Comparison of ENCODE assay signal across 16 cellular contexts in the genomic region with DNA sequence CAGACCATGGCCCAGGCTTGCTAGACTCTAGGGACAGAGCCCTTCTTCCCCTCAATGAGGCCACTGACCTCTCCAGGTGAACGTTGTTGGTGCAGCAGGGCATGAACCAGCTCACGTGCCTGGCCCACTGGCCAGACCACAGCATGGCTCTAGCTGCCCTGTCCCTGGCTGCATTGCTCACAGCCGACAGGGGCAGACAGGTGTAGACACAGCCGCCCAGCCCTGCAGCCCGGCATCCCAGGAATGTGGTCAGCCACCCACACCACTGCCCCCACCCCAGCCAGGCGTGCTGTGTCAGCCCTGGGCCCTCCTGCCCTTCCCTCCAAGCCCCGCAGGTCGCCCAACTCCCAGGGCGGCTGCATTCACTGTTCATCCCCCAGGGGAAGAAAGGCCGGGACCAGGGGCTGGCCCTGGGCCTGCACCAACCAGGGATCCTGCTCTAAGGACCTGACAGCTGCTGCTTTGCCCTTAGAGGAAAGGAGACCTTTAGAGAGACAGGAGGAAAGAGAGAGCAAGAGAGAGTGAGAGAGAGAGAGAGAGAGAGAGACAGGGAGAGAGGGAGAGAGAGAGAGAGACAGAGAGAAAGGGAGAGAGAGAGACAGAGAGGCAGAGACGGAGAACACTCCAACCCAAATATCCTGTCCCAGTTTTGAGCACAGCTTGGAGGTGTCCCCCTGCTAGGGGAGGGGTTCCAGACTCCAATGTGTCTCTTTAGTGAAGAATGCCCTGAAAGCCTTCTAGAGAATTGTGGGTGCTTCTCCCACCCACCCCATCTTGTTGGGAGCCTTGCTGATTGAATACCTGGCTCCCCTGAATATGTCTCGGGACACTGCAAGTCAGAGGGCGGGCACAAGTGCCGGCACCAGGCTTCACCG. TPM values are rescaled to one million over a fixed set of nuclear protein-coding genes. Genes with fewer than 3 reads are reported as not detected.
DNase-seq lines count a peak whose midpoint lies in the region; ATAC-seq and TF ChIP-seq lines count a peak whose summit lies in the region.
"Had no signal": no experiment of that assay in that cellular context is flagged by ENCODE, and none has a peak within 500 bp of the region (broad histone marks: within the 10 kb centered on the region; RNA-seq: fewer than 3 reads in every experiment).

No MANE protein-coding gene starts in this region.

- TF ChIP-seq POLR2A in spleen (IDR thresholded peaks at IDR 0.05), result no peak
- TF ChIP-seq POLR2A in erythroblast (IDR thresholded peaks at IDR 0.05; ENCODE audit: low read length), result no peak

- CTCF ChIA-PET in WTC11 (lab: Charles Lee), result interaction anchor here (0.6 kb wide), 1 partner anchor 306 kb away, joined by 3 read pairs; no protein-coding TSS in a partner anchor

- no peaks in the 10 kb centered on the region for H3K36me3 Mint-ChIP-seq in WTC11
- H3K36me3 Mint-ChIP-seq: activated naive CD4-positive, alpha-beta T cell treated with anti-CD3 and anti-CD28 coated beads, Interleukin-2, amount 10 ng/mL, durations not matched to agents 7 days and 5 days; natural killer cell treated with Interleukin-12 subunit alpha and Interleukin-12 subunit beta and Interleukin-15 and Interleukin-18, amount 100 ng/mL, for 72 hours had no signal

- ATAC-seq in WTC11 (peak; percentile 25), left lobe of liver (peak; percentile 89), HG03439 (IDR thresholded peaks at IDR 0.05; ENCODE audit: unreplicated experiment) (no peak)
- ATAC-seq: natural killer cell treated with Interleukin-12 subunit alpha and Interleukin-12 subunit beta and Interleukin-15 and Interleukin-18, amount 100 ng/mL, for 72 hours had no signal

- DNase-seq in HPDE6-E6E7 (ENCODE audit: extremely low spot score) (peak; percentile 91), WTC11 (ENCODE audit: low spot score) (peak; percentile 60), left lobe of liver (ENCODE audit: low spot score) (peak; percentile 68), spleen (peak; percentile 67), GM10266 (ENCODE audit: extremely low spot score) (no peak), HUDEP-2 (lab: John Stamatoyannopoulos, UW; ENCODE audit: unreplicated experiment in 76 of 76) (no peak), erythroblast (lab: John Stamatoyannopoulos, UW) (no peak)
- DNase-seq: activated CD4-positive, alpha-beta T cell treated with anti-CD3 and anti-CD28 coated beads, Interleukin-2, amount 50 U/mL, for 1 hour; activated naive CD4-positive, alpha-beta T cell treated with anti-CD3 and anti-CD28 coated beads, Interleukin-2, amount 10 ng/mL, durations not matched to agents 7 days and 5 days; NCI-H446; stimulated activated CD4-positive, alpha-beta T cell treated with anti-CD3 and anti-CD28 coated beads, Interleukin-2, amount 100 ng/mL, for 24 hours had no signal

- peaks cover 0 to 22% (median 2%) of the 10 kb centered on the region in 6 donors for H3K4me1 ChIP-seq in spleen

- H3K36me3 ChIP-seq in spleen, result no peaks in the 10 kb centered on the region
- H3K36me3 ChIP-seq: heart left ventricle had no signal

- intact Hi-C loops in spleen (cut with DNase I; ENCODE audit: low total_unique reads), result no loop called here

- no peak overlapping the region for H3K27ac Mint-ChIP-seq in WTC11
- H3K27ac Mint-ChIP-seq: activated naive CD4-positive, alpha-beta T cell treated with anti-CD3 and anti-CD28 coated beads, Interleukin-2, amount 10 ng/mL, durations not matched to agents 7 days and 5 days; dendritic cell treated with granulocyte-macrophage colony-stimulating factor and Interleukin-4, amounts not matched to agents 40 ng/mL and 50 ng/mL, for 4 days; natural killer cell treated with Interleukin-12 subunit alpha and Interleukin-12 subunit beta and Interleukin-15 and Interleukin-18, amount 100 ng/mL, for 72 hours had no signal

- TF ChIP-seq CTCF in WTC11 (IDR thresholded peaks at IDR 0.05) (no peak), spleen (IDR thresholded peaks at IDR 0.05 in 8 of 11, conservative IDR thresholded peaks at IDR 0.05 in 3 of 11) (no peak), GM10266 (IDR thresholded peaks at IDR 0.05; ENCODE audit: control insufficient read depth, insufficient read depth, low read depth, missing control alignments) (no peak)

- POLR2A ChIA-PET in WTC11 (lab: Charles Lee), result interaction anchor here (0.7 to 1.0 kb wide), 3 partner anchors 10 to 732 kb away, joined by 3 to 4 read pairs (median 3); no protein-coding TSS in a partner anchor

- H3K27me3 ChIP-seq in spleen (replicated peaks in 1 of 7), result peaks cover 0 to 25% (median 0%) of the 10 kb centered on the region in 7 donors

- WGBS in spleen, 5 donors, result 75 to 94% (median 86%) methylated on average over 15 of the region's 15 CpGs

- H3K9me3 ChIP-seq in spleen, result no peaks in the 10 kb centered on the region
- H3K9me3 ChIP-seq: heart left ventricle had no signal

- peaks cover 3% of the 10 kb centered on the region; the same call in 1 of the 2 replicates for H3K9me3 Mint-ChIP-seq in WTC11
- H3K9me3 Mint-ChIP-seq: activated naive CD4-positive, alpha-beta T cell treated with anti-CD3 and anti-CD28 coated beads, Interleukin-2, amount 10 ng/mL, durations not matched to agents 7 days and 5 days; dendritic cell treated with granulocyte-macrophage colony-stimulating factor and Interleukin-4, amounts not matched to agents 40 ng/mL and 50 ng/mL, for 4 days; natural killer cell treated with Interleukin-12 subunit alpha and Interleukin-12 subunit beta and Interleukin-15 and Interleukin-18, amount 100 ng/mL, for 72 hours had no signal

- H3K4me1 Mint-ChIP-seq in WTC11, result peaks cover 64% of the 10 kb centered on the region
- H3K4me1 Mint-ChIP-seq: activated naive CD4-positive, alpha-beta T cell treated with anti-CD3 and anti-CD28 coated beads, Interleukin-2, amount 10 ng/mL, durations not matched to agents 7 days and 5 days had no signal

- no peak overlapping the region for H3K4me3 ChIP-seq in spleen
- H3K4me3 ChIP-seq: heart left ventricle had no signal

- no peak overlapping the region for H3K27ac ChIP-seq in spleen
- H3K27ac ChIP-seq: heart left ventricle had no signal

- H3K27me3 Mint-ChIP-seq in WTC11 (ENCODE audit: low read depth), result peaks cover 13% of the 10 kb centered on the region

- H3K4me3 Mint-ChIP-seq in WTC11, result no peak overlapping the region
- H3K4me3 Mint-ChIP-seq: activated naive CD4-positive, alpha-beta T cell treated with anti-CD3 and anti-CD28 coated beads, Interleukin-2, amount 10 ng/mL, durations not matched to agents 7 days and 5 days; dendritic cell treated with granulocyte-macrophage colony-stimulating factor and Interleukin-4, amounts not matched to agents 40 ng/mL and 50 ng/mL, for 4 days; natural killer cell treated with Interleukin-12 subunit alpha and Interleukin-12 subunit beta and Interleukin-15 and Interleukin-18, amount 100 ng/mL, for 72 hours had no signal

TF ChIP-seq in WTC11, 78 proteins besides CTCF, POLR2A, EP300 and RAD21 (continues in another document):
- TF ChIP-seq EMX1 (CRISPR knock-in tag; IDR thresholded peaks at IDR 0.05) (no peak), SOX15 (CRISPR knock-in tag; IDR thresholded peaks at IDR 0.05) (no peak), ERG (CRISPR knock-in tag; IDR thresholded peaks at IDR 0.05) (no peak), AR (CRISPR knock-in tag; IDR thresholded peaks at IDR 0.05) (no peak), ZNF396 (CRISPR knock-in tag; IDR thresholded peaks at IDR 0.05; ENCODE audit: borderline replicate concordance) (no peak)
- TF ChIP-seq, protein P1, sequence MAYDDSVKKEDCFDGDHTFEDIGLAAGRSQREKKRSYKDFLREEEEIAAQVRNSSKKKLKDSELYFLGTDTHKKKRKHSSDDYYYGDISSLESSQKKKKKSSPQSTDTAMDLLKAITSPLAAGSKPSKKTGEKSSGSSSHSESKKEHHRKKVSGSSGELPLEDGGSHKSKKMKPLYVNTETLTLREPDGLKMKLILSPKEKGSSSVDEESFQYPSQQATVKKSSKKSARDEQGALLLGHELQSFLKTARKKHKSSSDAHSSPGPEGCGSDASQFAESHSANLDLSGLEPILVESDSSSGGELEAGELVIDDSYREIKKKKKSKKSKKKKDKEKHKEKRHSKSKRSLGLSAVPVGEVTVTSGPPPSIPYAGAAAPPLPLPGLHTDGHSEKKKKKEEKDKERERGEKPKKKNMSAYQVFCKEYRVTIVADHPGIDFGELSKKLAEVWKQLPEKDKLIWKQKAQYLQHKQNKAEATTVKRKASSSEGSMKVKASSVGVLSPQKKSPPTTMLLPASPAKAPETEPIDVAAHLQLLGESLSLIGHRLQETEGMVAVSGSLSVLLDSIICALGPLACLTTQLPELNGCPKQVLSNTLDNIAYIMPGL (CRISPR knock-in tag; IDR thresholded peaks at IDR 0.05), result no peak

RNA-seq across cellular contexts. Expression of gene LINC01488, which starts 44.2 kb away (rescaled TPM):
- not detected in 3 replicates for total RNA-seq in WTC11 (2021)
- 27.5 TPM for total RNA-seq in left lobe of liver
- not detected for total RNA-seq in spleen
- not detected for polyA plus RNA-seq in spleen
- total RNA-seq: natural killer cell treated with Interleukin-12 subunit alpha and Interleukin-12 subunit beta and Interleukin-15 and Interleukin-18, amount 100 ng/mL, for 72 hours; subcutaneous adipose tissue had no signal

Comparison
In these comparisons a context has a peak if more than half of its experiments do, and no peak if none do; other contexts are left out.
1. DNase-seq: peak in HPDE6-E6E7 (single experiment), WTC11 (single experiment), left lobe of liver (single experiment) and spleen (single experiment); none in GM10266 (single experiment), HUDEP-2 (0 of 76) and erythroblast (0 of 2).
2. RNA of gene LINC01488, which starts 44.2 kb away (total RNA-seq): 27.5 TPM in left lobe of liver (single experiment); not detected in WTC11 and not detected in spleen; every median in the first group is over 10 times any median in the second.